In the genomic region with DNA sequence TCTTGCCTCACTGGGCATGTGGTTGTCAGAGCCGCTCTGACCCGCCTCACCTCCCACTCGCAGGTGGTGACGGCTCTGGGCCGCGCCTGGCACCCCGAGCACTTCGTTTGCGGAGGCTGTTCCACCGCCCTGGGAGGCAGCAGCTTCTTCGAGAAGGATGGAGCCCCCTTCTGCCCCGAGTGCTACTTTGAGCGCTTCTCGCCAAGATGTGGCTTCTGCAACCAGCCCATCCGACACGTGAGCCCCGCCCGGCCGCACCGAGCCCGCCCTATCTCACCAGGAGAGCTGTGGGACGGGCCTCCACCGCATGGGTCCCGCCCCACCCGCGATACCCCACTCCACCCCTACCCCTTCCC, we compare ENCODE assay signal across 1 cellular context.
A peak's percentile ranks its signal among the peaks of the same experiment; 100 is the strongest.
TF ChIP-seq lines count a peak whose summit lies in the region.

No MANE protein-coding gene starts in this region.

TF ChIP-seq in K562, 482 proteins besides CTCF, POLR2A, EP300 and RAD21:
- TF ChIP-seq SMAD1 (IDR thresholded peaks at IDR 0.05; ENCODE audit: low read depth, low read length, partially characterized antibody), result no peak
- no peak for TF ChIP-seq PTBP1 (IDR thresholded peaks at IDR 0.05; ENCODE audit: low read depth, low read length)
- TF ChIP-seq ZNF253 (CRISPR knock-in tag; conservative IDR thresholded peaks at IDR 0.05), result no peak
- TF ChIP-seq, protein P1, sequence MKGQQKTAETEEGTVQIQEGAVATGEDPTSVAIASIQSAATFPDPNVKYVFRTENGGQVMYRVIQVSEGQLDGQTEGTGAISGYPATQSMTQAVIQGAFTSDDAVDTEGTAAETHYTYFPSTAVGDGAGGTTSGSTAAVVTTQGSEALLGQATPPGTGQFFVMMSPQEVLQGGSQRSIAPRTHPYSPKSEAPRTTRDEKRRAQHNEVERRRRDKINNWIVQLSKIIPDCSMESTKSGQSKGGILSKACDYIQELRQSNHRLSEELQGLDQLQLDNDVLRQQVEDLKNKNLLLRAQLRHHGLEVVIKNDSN (CRISPR knock-in tag; IDR thresholded peaks at IDR 0.05), result 0 out of 2 replicates have a peak, but pooled peaks have one; percentile 27
- TF ChIP-seq RBM22 (IDR thresholded peaks at IDR 0.05; ENCODE audit: low read depth, low read length, poor library complexity, severe bottlenecking), result no peak
- no peak for TF ChIP-seq NFIC (IDR thresholded peaks at IDR 0.05)
- peak; percentile 39; the same call in 1 of the 2 replicates for TF ChIP-seq BHLHE40 (IDR thresholded peaks at IDR 0.05; ENCODE audit: low read length)
- no peak for TF ChIP-seq ZNF766 (CRISPR knock-in tag; conservative IDR thresholded peaks at IDR 0.05)
- no peak for TF ChIP-seq ESRRA (IDR thresholded peaks at IDR 0.05; ENCODE audit: borderline replicate concordance, low read depth)
- no peak for TF ChIP-seq MCM7 (IDR thresholded peaks at IDR 0.05)
- TF ChIP-seq, protein P2, sequence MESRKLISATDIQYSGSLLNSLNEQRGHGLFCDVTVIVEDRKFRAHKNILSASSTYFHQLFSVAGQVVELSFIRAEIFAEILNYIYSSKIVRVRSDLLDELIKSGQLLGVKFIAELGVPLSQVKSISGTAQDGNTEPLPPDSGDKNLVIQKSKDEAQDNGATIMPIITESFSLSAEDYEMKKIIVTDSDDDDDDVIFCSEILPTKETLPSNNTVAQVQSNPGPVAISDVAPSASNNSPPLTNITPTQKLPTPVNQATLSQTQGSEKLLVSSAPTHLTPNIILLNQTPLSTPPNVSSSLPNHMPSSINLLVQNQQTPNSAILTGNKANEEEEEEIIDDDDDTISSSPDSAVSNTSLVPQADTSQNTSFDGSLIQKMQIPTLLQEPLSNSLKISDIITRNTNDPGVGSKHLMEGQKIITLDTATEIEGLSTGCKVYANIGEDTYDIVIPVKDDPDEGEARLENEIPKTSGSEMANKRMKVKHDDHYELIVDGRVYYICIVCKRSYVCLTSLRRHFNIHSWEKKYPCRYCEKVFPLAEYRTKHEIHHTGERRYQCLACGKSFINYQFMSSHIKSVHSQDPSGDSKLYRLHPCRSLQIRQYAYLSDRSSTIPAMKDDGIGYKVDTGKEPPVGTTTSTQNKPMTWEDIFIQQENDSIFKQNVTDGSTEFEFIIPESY (CRISPR knock-in tag; IDR thresholded peaks at IDR 0.05), result peak; percentile 70; the same call in 1 of the 2 replicates
- TF ChIP-seq CHD2 (IDR thresholded peaks at IDR 0.05; ENCODE audit: low read depth, low read length), result no peak
- TF ChIP-seq FOS (IDR thresholded peaks at IDR 0.05; ENCODE audit: extremely low read depth, insufficient read length), result no peak
- TF ChIP-seq SNRNP70 (optimal IDR thresholded peaks at IDR 0.05; ENCODE audit: low read depth, low read length), result no peak
- no peak for TF ChIP-seq ZNF124 (CRISPR knock-in tag; IDR thresholded peaks at IDR 0.05)
- no peak for TF ChIP-seq ZNF785 (CRISPR knock-in tag; IDR thresholded peaks at IDR 0.05)
- no peak for TF ChIP-seq FOXJ2 (tag; IDR thresholded peaks at IDR 0.05)
